ENCODE assay signal across 23 cellular contexts in the genomic region with DNA sequence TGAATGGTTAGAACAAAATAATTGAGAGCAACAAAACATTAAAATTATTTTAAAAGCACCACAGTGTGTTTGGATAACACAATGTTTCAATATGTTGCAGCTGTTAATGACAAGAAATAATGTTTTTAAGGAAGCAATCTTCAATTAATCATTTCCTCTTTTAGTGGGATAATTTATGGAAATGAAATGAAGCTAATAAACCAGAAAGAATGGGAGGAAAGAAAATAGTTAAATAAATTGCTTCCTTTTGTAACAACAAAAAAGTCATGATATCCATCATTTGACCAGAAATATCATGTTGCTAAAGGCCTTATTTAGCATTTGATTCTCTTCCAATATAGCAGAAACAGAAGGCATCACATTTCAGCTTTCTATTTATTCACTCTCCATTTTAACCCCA.
"Had no signal": no experiment of that assay in that cellular context is flagged by ENCODE, and none has a peak within 500 bp of the region (broad histone marks: within the 10 kb centered on the region; RNA-seq: fewer than 3 reads in every experiment).

No MANE protein-coding gene starts in this region.

- H3K4me3 ChIP-seq: esophagus squamous epithelium, hepatocyte, mucosa of descending colon, neural progenitor cell, ovary, right atrium auricular region, sigmoid colon, skin epidermis, suprapubic skin, thyroid gland had no signal

- H3K9me3 ChIP-seq: esophagus squamous epithelium, mucosa of descending colon, ovary, right atrium auricular region, sigmoid colon, suprapubic skin, thyroid gland had no signal

- H3K79me2 ChIP-seq: hepatocyte had no signal

- H3K4me1 ChIP-seq: esophagus squamous epithelium, neural progenitor cell, right atrium auricular region, sigmoid colon, suprapubic skin, thyroid gland had no signal

- H3K27ac ChIP-seq: epithelial cell of prostate, esophagus squamous epithelium, hepatocyte, neural progenitor cell, ovary, right atrium auricular region, sigmoid colon, skin epidermis, suprapubic skin, thyroid gland had no signal

- H3K27me3 ChIP-seq: esophagus squamous epithelium, hepatocyte, neural progenitor cell, ovary, right atrium auricular region, sigmoid colon, suprapubic skin, thyroid gland had no signal

- H3K4me2 ChIP-seq: hepatocyte, neural progenitor cell had no signal

- H3K9ac ChIP-seq: neural progenitor cell had no signal

- H3K36me3 ChIP-seq: esophagus squamous epithelium, ovary, right atrium auricular region, suprapubic skin, thyroid gland had no signal

- DNase-seq: cortex of kidney; effector memory CD4-positive, alpha-beta T cell; esophagus squamous epithelium; foreskin melanocyte; head of caudate nucleus; left colon; mesendoderm; mucosa of descending colon; natural killer cell; nucleus accumbens; ovary; sigmoid colon; stimulated activated CD4-positive, alpha-beta T cell treated with anti-CD3 and anti-CD28 coated beads, Interleukin-2, amount 100 ng/mL, for 48 hours; stimulated activated CD8-positive, alpha-beta memory T cell treated with anti-CD3 and anti-CD28 coated beads, Interleukin-4, amount 100 ng/mL, for 48 hours; stimulated activated naive CD8-positive, alpha-beta T cell treated with anti-CD3 and anti-CD28 coated beads, Interleukin-15, Interleukin-2, amounts not matched to agents 100 U/mL and 50 U/mL, for 24 hours; thyroid gland had no signal

- H2AFZ ChIP-seq: hepatocyte, neural progenitor cell had no signal

- ATAC-seq: left colon; mucosa of descending colon; natural killer cell; stimulated activated effector memory CD8-positive, alpha-beta T cell treated with anti-CD3 and anti-CD28 coated beads, Interleukin-12 subunit alpha, Interleukin-12 subunit beta, amount 100 ng/mL, for 72 hours; stimulated activated naive CD8-positive, alpha-beta T cell treated with anti-CD3 and anti-CD28 coated beads, Interleukin-15, Interleukin-2, amounts not matched to agents 100 U/mL and 50 U/mL, for 24 hours had no signal
